9 cellular contexts compared by ENCODE assay signal in genomic region chr20:51562027-51562333, GRCh38. TPM values are rescaled to one million over a fixed set of nuclear protein-coding genes. Genes with fewer than 3 reads are reported as not detected.
A peak's percentile ranks its signal among the peaks of the same experiment; 100 is the strongest.
DNase-seq lines count a peak whose midpoint lies in the region; ATAC-seq, FAIRE-seq and TF ChIP-seq lines count a peak whose summit lies in the region.
"Had no signal": no experiment of that assay in that cellular context is flagged by ENCODE, and none has a peak within 500 bp of the region (broad histone marks: within the 10 kb centered on the region; RNA-seq: fewer than 3 reads in every experiment).

No MANE protein-coding gene starts in this region.

- no peak overlapping the region for H3K27ac Mint-ChIP-seq in T-helper 2 cell treated with Interferon-gamma antibody and Interleukin-4, amounts not matched to agents 5 μg/mL and 100 μg/mL, for 36 hours

- H3K4me3 Mint-ChIP-seq in T-helper 2 cell treated with Interferon-gamma antibody and Interleukin-4, amounts not matched to agents 5 μg/mL and 100 μg/mL, for 36 hours: peak overlapping the region; percentile 27

- no peak for FAIRE-seq in kidney (lab: Jason Lieb, UNC)

- TF ChIP-seq POLR2A in adrenal gland (IDR thresholded peaks at IDR 0.05): no peak

- WGBS in adrenal gland, 4 donors: 1 to 3% (median 1%) methylated on average over 10 of the region's 10 CpGs

- H3K4me3 ChIP-seq in adrenal gland: peak overlapping the region in 2 of 4 donors; percentile 21 to 47
- peak overlapping the region; percentile 42 to 50 for H3K4me3 ChIP-seq in kidney (ENCODE audit: low read length in 2 of 2)
- H3K4me3 ChIP-seq in subcutaneous abdominal adipose tissue (ENCODE audit: low read depth in 1 of 5, low read length in 5 of 5): peak overlapping the region; percentile 80 to 94 (median 90)

- H3K4me1 ChIP-seq in adrenal gland (replicated peaks in 1 of 2) (peaks cover 17 to 38% of the 10 kb centered on the region in 2 donors), kidney (ENCODE audit: control insufficient read depth in 1 of 2, insufficient read depth in 1 of 2, low read depth in 1 of 2, low read length in 2 of 2) (peaks cover 4 to 15% of the 10 kb centered on the region in 2 donors), subcutaneous abdominal adipose tissue (ENCODE audit: control insufficient read depth in 5 of 5, insufficient read depth in 5 of 5, low read length in 5 of 5) (peaks cover 5 to 42% (median 41%) of the 10 kb centered on the region in 5 donors)

- no peak for ATAC-seq in GM18498 (IDR thresholded peaks at IDR 0.05; ENCODE audit: unreplicated experiment)

- intact Hi-C loops in adrenal gland (cut with DNase I) (no loop called here), kidney (cut with DNase I) (no loop called here)

- no peaks in the 10 kb centered on the region for H3K9me3 Mint-ChIP-seq in T-helper 2 cell treated with Interferon-gamma antibody and Interleukin-4, amounts not matched to agents 5 μg/mL and 100 μg/mL, for 36 hours

- peak overlapping the region in 4 of 5 donors; percentile 41 to 80 (median 72) for H3K27ac ChIP-seq in adrenal gland
- H3K27ac ChIP-seq in kidney (ENCODE audit: low read depth in 2 of 2, low read length in 2 of 2): peak overlapping the region; percentile 80 to 88
- H3K27ac ChIP-seq in subcutaneous abdominal adipose tissue (ENCODE audit: low read depth, low read length): peak overlapping the region; percentile 90
- H3K27ac ChIP-seq: neutrophil had no signal

- DNase-seq in T-helper 2 cell treated with Interferon-gamma antibody and Interleukin-4, amounts not matched to agents 5 μg/mL and 100 μg/mL, for 36 hours (ENCODE audit: low spot score): no peak
- DNase-seq in T-helper 2 cell (no peak), adrenal gland (no peak), kidney (no peak), GF-D8 (lab: John Stamatoyannopoulos, UW) (no peak), NCI-H2171 treated with DMSO at 0.1 percent for 48 hours (lab: John Stamatoyannopoulos, UW) (no peak)

- H3K9me3 ChIP-seq in adrenal gland (replicated peaks in 1 of 3) (no peaks in the 10 kb centered on the region), kidney (ENCODE audit: control insufficient read depth in 1 of 2, low read length in 2 of 2) (no peaks in the 10 kb centered on the region), subcutaneous abdominal adipose tissue (ENCODE audit: control insufficient read depth in 5 of 5, low read length in 5 of 5) (no peaks in the 10 kb centered on the region)
- H3K9me3 ChIP-seq: neutrophil had no signal

- no peaks in the 10 kb centered on the region for H3K36me3 Mint-ChIP-seq in T-helper 2 cell treated with Interferon-gamma antibody and Interleukin-4, amounts not matched to agents 5 μg/mL and 100 μg/mL, for 36 hours (ENCODE audit: low read depth)

- TF ChIP-seq CTCF in adrenal gland (IDR thresholded peaks at IDR 0.05) (no peak), kidney (IDR thresholded peaks at IDR 0.05; ENCODE audit: borderline replicate concordance, extremely low read depth, insufficient read depth) (no peak)

- H3K4me1 Mint-ChIP-seq in T-helper 2 cell treated with Interferon-gamma antibody and Interleukin-4, amounts not matched to agents 5 μg/mL and 100 μg/mL, for 36 hours (ENCODE audit: low read depth): peaks cover 11% of the 10 kb centered on the region

- H3K36me3 ChIP-seq in adrenal gland (replicated peaks in 1 of 2) (no peaks in the 10 kb centered on the region), kidney (ENCODE audit: control insufficient read depth in 1 of 2, insufficient read depth in 2 of 2, low read length in 2 of 2) (no peaks in the 10 kb centered on the region), subcutaneous abdominal adipose tissue (ENCODE audit: control insufficient read depth in 5 of 5, insufficient read depth in 5 of 5, low read length in 5 of 5) (no peaks in the 10 kb centered on the region)
- H3K36me3 ChIP-seq: neutrophil had no signal

- H3K27me3 ChIP-seq in adrenal gland: peaks cover 21% of the 10 kb centered on the region
- H3K27me3 ChIP-seq in subcutaneous abdominal adipose tissue (ENCODE audit: control insufficient read depth in 5 of 5, insufficient read depth in 4 of 5, low read length in 5 of 5): peaks cover 14 to 42% (median 38%) of the 10 kb centered on the region in 5 donors

- H3K9ac ChIP-seq in kidney (ENCODE audit: low read length in 2 of 2) (peak overlapping the region; percentile 27 to 41), subcutaneous abdominal adipose tissue (ENCODE audit: low read length in 5 of 5) (peak overlapping the region in 4 of 5 donors; percentile 63 to 77 (median 69))

- peaks cover 77% of the 10 kb centered on the region for H3K27me3 Mint-ChIP-seq in T-helper 2 cell treated with Interferon-gamma antibody and Interleukin-4, amounts not matched to agents 5 μg/mL and 100 μg/mL, for 36 hours (ENCODE audit: low read depth)

RNA-seq across cellular contexts. Expression of gene NFATC2, which starts 19.5 kb away (rescaled TPM):
- total RNA-seq in adrenal gland (1 to 10 TPM; 2.4 to 7.7 (median 5.2) TPM), kidney (10.5 TPM)
- polyA plus RNA-seq in adrenal gland (1 to 10 TPM; 1.9 to 2.3 (median 2.1) TPM), kidney (ENCODE audit: insufficient read depth, low read depth, low replicate concordance) (0.73 TPM)
